In the genomic region with DNA sequence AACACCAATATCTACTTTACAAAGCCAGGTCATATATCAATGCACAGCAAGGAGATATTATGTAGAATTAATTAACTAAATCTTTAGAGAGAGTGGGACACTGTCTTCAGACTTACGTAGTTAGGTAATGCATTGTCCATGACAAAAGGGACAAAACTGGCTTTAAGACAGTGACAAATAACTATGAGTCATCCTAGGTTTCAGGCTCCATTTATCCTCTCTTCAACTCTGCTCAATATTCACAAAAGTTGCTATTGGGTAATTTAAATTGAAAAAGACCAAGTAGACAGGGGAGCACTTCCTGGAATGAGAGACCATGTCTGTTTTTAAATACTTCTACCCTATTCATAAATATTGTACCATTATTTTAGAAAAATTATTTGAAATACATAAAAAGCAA, we compare ENCODE assay signal across 16 cellular contexts.
"Had no signal": no experiment of that assay in that cellular context is flagged by ENCODE, and none has a peak within 500 bp of the region (broad histone marks: within the 10 kb centered on the region; RNA-seq: fewer than 3 reads in every experiment).

No MANE protein-coding gene starts in this region.

- H3K9me3 Mint-ChIP-seq: natural killer cell treated with Interleukin-12 subunit alpha and Interleukin-12 subunit beta and Interleukin-15 and Interleukin-18, amount 100 ng/mL, for 72 hours; stimulated activated naive CD8-positive, alpha-beta T cell treated with anti-CD3 and anti-CD28 coated beads, Interleukin-15, Interleukin-2, amounts not matched to agents 100 ng/mL and 50 ng/mL, for 24 hours had no signal

- H3K27ac Mint-ChIP-seq: natural killer cell treated with Interleukin-12 subunit alpha and Interleukin-12 subunit beta and Interleukin-15 and Interleukin-18, amount 100 ng/mL, for 72 hours; stimulated activated naive CD8-positive, alpha-beta T cell treated with anti-CD3 and anti-CD28 coated beads, Interleukin-15, Interleukin-2, amounts not matched to agents 100 ng/mL and 50 ng/mL, for 24 hours had no signal

- H3K36me3 Mint-ChIP-seq: natural killer cell treated with Interleukin-12 subunit alpha and Interleukin-12 subunit beta and Interleukin-15 and Interleukin-18, amount 100 ng/mL, for 72 hours had no signal

- DNase-seq: activated naive CD4-positive, alpha-beta T cell treated with Interleukin-2 at 50 U/mL for 16 hours; activated T-cell treated with anti-CD3 and anti-CD28 coated beads for 4 hours; anterior cingulate cortex; cortex of kidney; effector CD4-positive, alpha-beta T cell; esophagus squamous epithelium; hypothalamus; left ventricle myocardium superior; mesenchymal stem cell; occipital lobe; right lobe of liver; spleen; trophoblast cell had no signal

- ATAC-seq: activated CD4-positive, CD25-positive, alpha-beta regulatory T cell treated with anti-CD3 and anti-CD28 coated beads, Interleukin-2, amount 50 U/mL, for 24 hours; left ventricle myocardium superior; natural killer cell treated with Interleukin-12 subunit alpha and Interleukin-12 subunit beta and Interleukin-15 and Interleukin-18, amount 100 ng/mL, for 72 hours; right lobe of liver had no signal

- H3K27me3 Mint-ChIP-seq: natural killer cell treated with Interleukin-12 subunit alpha and Interleukin-12 subunit beta and Interleukin-15 and Interleukin-18, amount 100 ng/mL, for 72 hours; stimulated activated naive CD8-positive, alpha-beta T cell treated with anti-CD3 and anti-CD28 coated beads, Interleukin-15, Interleukin-2, amounts not matched to agents 100 ng/mL and 50 ng/mL, for 24 hours had no signal

- H3K4me3 Mint-ChIP-seq: natural killer cell treated with Interleukin-12 subunit alpha and Interleukin-12 subunit beta and Interleukin-15 and Interleukin-18, amount 100 ng/mL, for 72 hours; stimulated activated naive CD8-positive, alpha-beta T cell treated with anti-CD3 and anti-CD28 coated beads, Interleukin-15, Interleukin-2, amounts not matched to agents 100 ng/mL and 50 ng/mL, for 24 hours had no signal
